ENCODE assay signal across 34 cellular contexts in the genomic region with DNA sequence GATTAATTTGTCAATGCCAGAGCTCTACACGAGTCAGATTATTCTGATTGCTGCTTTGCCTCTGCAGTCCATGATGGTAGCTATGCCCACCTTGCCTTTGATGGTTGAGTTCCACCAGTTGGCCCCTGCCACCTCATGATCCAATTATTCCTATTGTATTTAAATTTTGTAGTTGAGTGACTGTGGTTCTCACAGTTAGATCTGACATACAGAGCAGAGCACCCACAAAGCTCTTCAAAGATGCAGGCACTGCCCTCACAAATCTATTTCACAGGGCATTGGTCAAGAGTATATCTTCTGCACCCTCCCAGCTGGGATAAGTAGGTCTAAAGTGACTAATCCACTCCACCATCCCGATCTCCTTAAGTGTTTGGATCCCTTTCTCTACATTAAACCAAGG.
"Had no signal": no experiment of that assay in that cellular context is flagged by ENCODE, and none has a peak within 500 bp of the region (broad histone marks: within the 10 kb centered on the region; RNA-seq: fewer than 3 reads in every experiment).

No MANE protein-coding gene starts in this region.

- H3K27ac ChIP-seq: KMS-11 had no signal

- H3K9ac ChIP-seq: KMS-11 had no signal

- H3K36me3 ChIP-seq: MG63 had no signal

- H3K27me3 ChIP-seq: MG63 had no signal

- H3K4me2 ChIP-seq: KMS-11 had no signal

- DNase-seq: Karpas-422, Kasumi-1, MG63, MM.1S, MV-4-11, NCI-H1048, NCI-H1092, NCI-H1092 treated with DMSO at 0.1 percent for 48 hours, NCI-H1105, NCI-H1105 treated with DMSO at 0.1 percent for 48 hours, NCI-H1417, NCI-H1417 treated with DMSO at 0.1 percent for 48 hours, NCI-H1436, NCI-H1436 treated with DMSO at 0.1 percent for 48 hours, NCI-H146, NCI-H1694, NCI-H1694 treated with DMSO at 0.1 percent for 48 hours, NCI-H187, NCI-H187 treated with DMSO at 0.1 percent for 48 hours, NCI-H1930, NCI-H2029, NCI-H2029 treated with DMSO at 0.1 percent for 48 hours, NCI-H2081, NCI-H2081 treated with DMSO at 0.1 percent for 48 hours, NCI-H2107, NCI-H2171, NCI-H2171 treated with DMSO at 0.1 percent for 48 hours, NCI-H2227 treated with DMSO at 0.1 percent for 48 hours, NCI-H226, NCI-H345, NCI-H446, NCI-H446 treated with DMSO at 0.1 percent for 48 hours, NCI-H510A had no signal

- H3K4me3 ChIP-seq: MG63 had no signal
